ENCODE assay signal across 8 cellular contexts in the genomic region with DNA sequence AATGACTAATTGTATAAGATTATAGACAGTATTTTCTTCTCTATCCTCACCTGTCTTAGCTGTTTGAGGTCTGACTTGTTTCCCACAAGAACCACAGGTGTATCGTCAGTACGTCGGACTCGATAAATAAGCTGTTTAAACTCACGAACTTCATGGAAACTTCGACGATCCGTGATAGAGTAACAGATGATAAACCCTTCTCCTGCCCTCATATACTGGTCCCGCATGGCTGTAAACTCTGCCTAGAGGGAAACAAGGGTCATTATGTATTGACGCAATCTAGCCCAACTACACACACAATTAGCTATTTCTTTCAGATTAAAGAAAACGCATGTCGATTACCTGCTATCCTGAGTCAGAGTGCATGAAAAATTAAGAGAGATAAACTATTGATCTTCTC. TPM values are rescaled to one million over a fixed set of nuclear protein-coding genes. Genes with fewer than 3 reads are reported as not detected.
"Had no signal": no experiment of that assay in that cellular context is flagged by ENCODE, and none has a peak within 500 bp of the region (broad histone marks: within the 10 kb centered on the region; RNA-seq: fewer than 3 reads in every experiment).

No MANE protein-coding gene starts in this region.

- H3K4me2 ChIP-seq: GM23338 had no signal

- H3K4me3 ChIP-seq: GM23338, K562 had no signal

- H3K9me3 Mint-ChIP-seq: GM23338, H9 had no signal

- DNase-seq: H9, HCEC 1CT had no signal

- ATAC-seq: GM23338, K562 had no signal

- H3K4me1 Mint-ChIP-seq: GM23338, H9 had no signal

- H2AFZ ChIP-seq: GM23338 had no signal

- FAIRE-seq: H1, H54, HTR-8/SVneo, K562 had no signal

- H3K4me3 Mint-ChIP-seq: GM23338, H9 had no signal

- H3K27ac Mint-ChIP-seq: GM23338, H9 had no signal

RNA-seq across cellular contexts. Expression of a gene that starts 37.2 kb away (rescaled TPM):
- total RNA-seq: GM23338, H1, H9 had no signal
- polyA plus RNA-seq: GM23338, H1, K562 had no signal

RNA-seq across cellular contexts. Expression of a gene that starts 44.9 kb away (rescaled TPM):
- total RNA-seq: HT-29 had no signal
